Comparison of ENCODE assay signal across 8 cellular contexts in the genomic region with DNA sequence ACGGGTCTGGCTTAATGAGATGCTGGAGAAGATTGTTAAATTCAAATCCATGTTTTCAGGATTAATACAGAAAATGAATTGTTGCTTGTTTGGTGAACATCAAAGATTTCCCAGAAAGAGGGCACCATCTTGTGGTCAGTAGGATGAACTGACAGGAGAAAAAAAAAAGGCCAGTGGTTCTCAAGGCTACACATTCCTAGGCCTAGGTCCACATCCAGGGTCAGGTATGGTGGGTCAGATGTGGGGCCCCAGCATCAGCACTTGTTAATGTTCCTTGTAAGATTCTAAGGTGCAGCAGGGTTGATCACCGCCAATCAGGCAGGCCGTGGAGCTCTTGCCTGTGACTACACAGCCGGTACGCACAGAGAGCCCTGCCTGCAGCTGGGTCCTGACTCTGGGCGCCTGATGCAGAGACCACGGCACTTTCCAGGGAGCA. TPM values are rescaled to one million over a fixed set of nuclear protein-coding genes. Genes with fewer than 3 reads are reported as not detected.
DNase-seq lines count a peak whose midpoint lies in the region; ATAC-seq and TF ChIP-seq lines count a peak whose summit lies in the region.

No MANE protein-coding gene starts in this region.

- H3K9me3 Mint-ChIP-seq in activated B cell treated with CpG ODN at 0.5 μM for 24 hours, result no peaks in the 10 kb centered on the region
- H3K9me3 Mint-ChIP-seq in stimulated activated effector memory CD8-positive, alpha-beta T cell treated with anti-CD3 and anti-CD28 coated beads, Interleukin-12 subunit alpha, Interleukin-12 subunit beta, amount 100 ng/mL, for 72 hours, result no peaks in the 10 kb centered on the region

- DNase-seq in ELF-1 (ENCODE audit: low read depth, low spot score) (peak; percentile 50), LNCaP clone FGC (ENCODE audit: low read depth) (no peak), activated B cell treated with CpG ODN at 0.5 μM for 24 hours (no peak), left ventricle myocardium superior (no peak), smooth muscle cell (lab: John Stamatoyannopoulos, UW; ENCODE audit: unreplicated experiment) (no peak)
- no peak for DNase-seq in stimulated activated effector memory CD8-positive, alpha-beta T cell treated with anti-CD3 and anti-CD28 coated beads, Interleukin-12 subunit alpha, Interleukin-12 subunit beta, amount 100 ng/mL, for 72 hours (ENCODE audit: low spot score in 2 of 2)

- H3K4me3 ChIP-seq in LNCaP clone FGC (ENCODE audit: low read depth, low read length) (no peak overlapping the region), smooth muscle cell (no peak overlapping the region)

- POLR2A ChIA-PET in activated B cell treated with CpG ODN at 0.5 μM for 24 hours (lab: Charles Lee), result no interaction called here

- WGBS in smooth muscle cell (ENCODE audit: low lambda C conversion rate), result 67% methylated on average over 7 of the region's 7 CpGs

- peak; percentile 77 for TF ChIP-seq CTCF in LNCaP clone FGC (IDR thresholded peaks at IDR 0.05; ENCODE audit: control insufficient read depth, extremely low read depth, insufficient read depth)
- peak; percentile 79 for TF ChIP-seq CTCF in activated B cell treated with CpG ODN at 0.5 μM for 24 hours (IDR thresholded peaks at IDR 0.05)
- TF ChIP-seq CTCF in smooth muscle cell (IDR thresholded peaks at IDR 0.05; ENCODE audit: borderline replicate concordance, insufficient read depth, poor library complexity, severe bottlenecking), result peak; percentile 74

- H3K36me3 Mint-ChIP-seq in activated B cell treated with CpG ODN at 0.5 μM for 24 hours (ENCODE audit: low read depth), result peaks cover 14% of the 10 kb centered on the region
- H3K36me3 Mint-ChIP-seq in stimulated activated effector memory CD8-positive, alpha-beta T cell treated with anti-CD3 and anti-CD28 coated beads, Interleukin-12 subunit alpha, Interleukin-12 subunit beta, amount 100 ng/mL, for 72 hours, result no peaks in the 10 kb centered on the region

- no peaks in the 10 kb centered on the region for H3K36me3 ChIP-seq in smooth muscle cell (ENCODE audit: low read depth)

- no peak overlapping the region for H2AFZ ChIP-seq in smooth muscle cell (ENCODE audit: low read depth)

- CTCF ChIA-PET in activated B cell treated with CpG ODN at 0.5 μM for 24 hours (lab: Charles Lee), result interaction anchor here (1.0 to 1.6 kb wide), 3 partner anchors 34 to 414 kb away, joined by 4 to 7 read pairs (median 4); no protein-coding TSS in a partner anchor

- no peaks in the 10 kb centered on the region for H3K4me1 ChIP-seq in smooth muscle cell (ENCODE audit: low read depth)

- intact Hi-C loops in activated B cell treated with CpG ODN at 0.5 μM for 24 hours (cut with micrococcal nuclease) (loop anchor here (1.0 to 5.0 kb wide), 5 partner anchors 276 to 849 kb away; no protein-coding TSS in a partner anchor), left ventricle myocardium superior (cut with micrococcal nuclease) (loop anchor here (5.0 kb wide), 1 partner anchor 414 kb away; no protein-coding TSS in a partner anchor)

- no peak overlapping the region for H3K4me2 ChIP-seq in smooth muscle cell

- no peaks in the 10 kb centered on the region for H4K20me1 ChIP-seq in smooth muscle cell (ENCODE audit: low read depth)

- no peaks in the 10 kb centered on the region for H3K27me3 Mint-ChIP-seq in activated B cell treated with CpG ODN at 0.5 μM for 24 hours

- no peak overlapping the region for H3K4me3 Mint-ChIP-seq in activated B cell treated with CpG ODN at 0.5 μM for 24 hours
- no peak overlapping the region for H3K4me3 Mint-ChIP-seq in stimulated activated effector memory CD8-positive, alpha-beta T cell treated with anti-CD3 and anti-CD28 coated beads, Interleukin-12 subunit alpha, Interleukin-12 subunit beta, amount 100 ng/mL, for 72 hours

- H3F3A ChIP-seq in smooth muscle cell (ENCODE audit: low read depth), result no peaks in the 10 kb centered on the region

- no peak overlapping the region for H3K27ac ChIP-seq in smooth muscle cell (ENCODE audit: low read depth)

- no peaks in the 10 kb centered on the region for H3K4me1 Mint-ChIP-seq in activated B cell treated with CpG ODN at 0.5 μM for 24 hours
- no peaks in the 10 kb centered on the region for H3K4me1 Mint-ChIP-seq in stimulated activated effector memory CD8-positive, alpha-beta T cell treated with anti-CD3 and anti-CD28 coated beads, Interleukin-12 subunit alpha, Interleukin-12 subunit beta, amount 100 ng/mL, for 72 hours

- H3K9ac ChIP-seq in smooth muscle cell (ENCODE audit: low read depth), result no peak overlapping the region

- H3K27ac Mint-ChIP-seq in activated B cell treated with CpG ODN at 0.5 μM for 24 hours, result no peak overlapping the region
- no peak overlapping the region for H3K27ac Mint-ChIP-seq in stimulated activated effector memory CD8-positive, alpha-beta T cell treated with anti-CD3 and anti-CD28 coated beads, Interleukin-12 subunit alpha, Interleukin-12 subunit beta, amount 100 ng/mL, for 72 hours

- no peaks in the 10 kb centered on the region for H3K79me2 ChIP-seq in smooth muscle cell (ENCODE audit: low read depth)

- no peaks in the 10 kb centered on the region for H3K9me3 ChIP-seq in smooth muscle cell (replicated peaks; ENCODE audit: low read depth)

- no peaks in the 10 kb centered on the region for H3K27me3 ChIP-seq in smooth muscle cell (ENCODE audit: low read depth)

- peak; percentile 45 for ATAC-seq in activated B cell treated with CpG ODN at 0.5 μM for 24 hours (ENCODE audit: low read depth)
- ATAC-seq in left ventricle myocardium superior, result peak; percentile 45
- no peak for ATAC-seq in stimulated activated effector memory CD8-positive, alpha-beta T cell treated with anti-CD3 and anti-CD28 coated beads, Interleukin-12 subunit alpha, Interleukin-12 subunit beta, amount 100 ng/mL, for 72 hours
- no peak for ATAC-seq in HG03432 (IDR thresholded peaks at IDR 0.05; ENCODE audit: unreplicated experiment)
- no peak for ATAC-seq in GM18861 (IDR thresholded peaks at IDR 0.05; ENCODE audit: unreplicated experiment)

RNA-seq across cellular contexts. Expression of a gene that starts 34.0 kb away (rescaled TPM):
- total RNA-seq in activated B cell treated with CpG ODN at 0.5 μM for 24 hours, result 8.9 and 9.4 TPM in 2 replicates
- 29.5 TPM for total RNA-seq in left ventricle myocardium superior
- 36.2 and 40.3 TPM in 2 replicates for total RNA-seq in smooth muscle cell
- polyA plus RNA-seq in smooth muscle cell, result 34.7 and 35.9 TPM in 2 replicates

Comparison
In these comparisons a context has a peak if more than half of its experiments do, and no peak if none do; other contexts are left out.
1. ATAC-seq: peak in activated B cell treated with CpG ODN at 0.5 μM for 24 hours (single experiment) and left ventricle myocardium superior (single experiment); none in stimulated activated effector memory CD8-positive, alpha-beta T cell treated with anti-CD3 and anti-CD28 coated beads, Interleukin-12 subunit alpha, Interleukin-12 subunit beta, amount 100 ng/mL, for 72 hours (single experiment), HG03432 (single experiment) and GM18861 (single experiment).
2. Peak in every context shown above with its lines, with median percentiles within 50 percentile points of each other: CTCF ChIP-seq.